In the genomic region with DNA sequence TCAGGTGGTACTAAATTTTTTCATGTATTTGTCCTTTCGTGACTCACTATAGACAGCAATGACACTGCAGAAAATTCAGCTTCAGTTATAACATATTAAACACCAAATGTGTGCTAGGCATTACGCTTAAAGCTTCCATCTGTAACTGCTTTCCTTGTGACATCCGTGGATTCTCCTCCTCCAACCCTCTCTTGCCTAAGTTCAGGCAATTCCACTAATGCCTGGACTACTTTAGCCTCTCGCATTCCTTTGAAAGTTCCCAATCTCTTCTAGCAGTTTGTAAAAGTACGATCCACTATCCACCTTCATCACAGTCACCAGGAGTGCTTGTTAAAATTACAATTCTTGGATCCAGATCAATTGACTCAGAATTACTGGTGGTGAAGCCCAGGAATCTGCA, we compare ENCODE assay signal across 25 cellular contexts. TPM values are rescaled to one million over a fixed set of nuclear protein-coding genes. Genes with fewer than 3 reads are reported as not detected.
"Had no signal": no experiment of that assay in that cellular context is flagged by ENCODE, and none has a peak within 500 bp of the region (broad histone marks: within the 10 kb centered on the region; RNA-seq: fewer than 3 reads in every experiment).

No MANE protein-coding gene starts in this region.

- H3K4me3 ChIP-seq: adrenal gland, ascending aorta, gastroesophageal sphincter, hepatocyte, spleen, testis, transverse colon had no signal

- H3K79me2 ChIP-seq: hepatocyte had no signal

- H3K4me2 ChIP-seq: hepatocyte had no signal

- H3K9me3 ChIP-seq: adrenal gland, ascending aorta, gastroesophageal sphincter, testis, transverse colon had no signal

- ATAC-seq: effector memory CD8-positive, alpha-beta T cell; gastroesophageal sphincter; left cardiac atrium; naive thymus-derived CD4-positive, alpha-beta T cell; right cardiac atrium had no signal

- H3K36me3 ChIP-seq: adrenal gland, spleen, transverse colon had no signal

- DNase-seq: activated CD4-positive, alpha-beta T cell treated with anti-CD3 and anti-CD28 coated beads for 48 hours; activated CD4-positive, alpha-beta T cell treated with anti-CD3 and anti-CD28 coated beads, Interleukin-2, amount 50 U/mL, for 48 hours; activated CD8-positive, alpha-beta memory T cell treated with anti-CD3 and anti-CD28 coated beads for 24 hours; activated effector memory CD4-positive, alpha-beta T cell treated with anti-CD3 and anti-CD28 coated beads, Interleukin-2, amount 50 U/mL, for 16 hours; activated naive CD4-positive, alpha-beta T cell treated with anti-CD3 and anti-CD28 coated beads for 36 hours; activated naive CD8-positive, alpha-beta T cell treated with anti-CD3 and anti-CD28 coated beads for 36 hours; activated T-cell treated with anti-CD3 and anti-CD28 coated beads, Interleukin-2, amount 50 U/mL, for 1 hour; adrenal gland; brain microvascular endothelial cell; cortex of kidney; effector memory CD8-positive, alpha-beta T cell; left cardiac atrium; naive thymus-derived CD4-positive, alpha-beta T cell; nucleus accumbens; right cardiac atrium; spleen; stimulated activated naive CD4-positive, alpha-beta T cell treated with Interleukin-2 at 50 U/mL for 16 hours; testis; transverse colon had no signal

- H3K27ac ChIP-seq: adrenal gland, ascending aorta, brain microvascular endothelial cell, hepatocyte, spleen, testis, transverse colon, VCaP had no signal

- FAIRE-seq: keratinocyte, urothelium cell line had no signal

- H2AFZ ChIP-seq: hepatocyte had no signal

- H3K4me1 ChIP-seq: adrenal gland, spleen, testis, transverse colon had no signal

- H3K27me3 ChIP-seq: adrenal gland, ascending aorta, brain microvascular endothelial cell, gastroesophageal sphincter, hepatocyte, spleen, testis, transverse colon had no signal

RNA-seq across cellular contexts. Expression of a gene that starts 17.7 kb away (rescaled TPM):
- total RNA-seq: activated naive CD4-positive, alpha-beta T cell treated with anti-CD3 and anti-CD28 coated beads for 36 hours; activated naive CD8-positive, alpha-beta T cell treated with anti-CD3 and anti-CD28 coated beads for 36 hours had no signal
